8 cellular contexts compared by ENCODE assay signal in genomic region chr3:149579838-149580542, GRCh38.
DNase-seq lines count a peak whose midpoint lies in the region; ATAC-seq and TF ChIP-seq lines count a peak whose summit lies in the region.

No MANE protein-coding gene starts in this region.

- H3K36me3 Mint-ChIP-seq in T-helper 17 cell (ENCODE audit: low read depth) = peaks cover 2% of the 10 kb centered on the region

- CTCF ChIA-PET in PC-9 (lab: Charles Lee) = no interaction called here

- H3F3A ChIP-seq in PC-9 (ENCODE audit: insufficient read depth, low read depth) = peaks cover 85% of the 10 kb centered on the region

- peaks cover 69% of the 10 kb centered on the region for H3K79me2 ChIP-seq in PC-9 (ENCODE audit: low read depth)

- peaks cover 23% of the 10 kb centered on the region for H3K27me3 Mint-ChIP-seq in T-helper 17 cell

- no peaks in the 10 kb centered on the region for H3K9me2 ChIP-seq in PC-9 (ENCODE audit: insufficient read depth)

- peaks cover 9% of the 10 kb centered on the region for H3K4me1 Mint-ChIP-seq in T-helper 17 cell

- H3K27ac ChIP-seq in PC-9 = peak overlapping the region; percentile 98

- no peak overlapping the region for H3K27ac Mint-ChIP-seq in T-helper 17 cell

- H3K4me3 ChIP-seq in AG10803 (ENCODE audit: low read length) (no peak overlapping the region), PC-9 (peak overlapping the region; percentile 37; the same call in 1 of the 2 replicates), fibroblast of the aortic adventitia (ENCODE audit: low read depth, low read length) (no peak overlapping the region)

- no peaks in the 10 kb centered on the region for H4K20me1 ChIP-seq in PC-9 (ENCODE audit: insufficient read depth)

- BruUV-seq in PC-9 (replicated peaks; lab: Mats Ljungman, UMichigan) = no TSS peak

- H3K4me2 ChIP-seq in PC-9 = peak overlapping the region; percentile 75

- H2AFZ ChIP-seq in PC-9 = no peak overlapping the region

- H3K36me3 ChIP-seq in PC-9 (ENCODE audit: low read depth) = no peaks in the 10 kb centered on the region

- POLR2A ChIA-PET in PC-9 (lab: Charles Lee; ENCODE audit: unreplicated experiment) = interaction anchor here (0.6 to 1.1 kb wide), 4 partner anchors 39 to 939 kb away, joined by 4 to 8 read pairs (median 4); partner anchors contain the start of gene WWTR1

- H3K4me1 ChIP-seq in PC-9 (replicated peaks; ENCODE audit: insufficient read depth) = peaks cover 95% of the 10 kb centered on the region

- intact Hi-C loops in PC-9 (cut with micrococcal nuclease; ENCODE audit: unreplicated experiment) = loop anchor here (5.0 kb wide), 1 partner anchor 193 kb away; no protein-coding TSS in a partner anchor

- DNase-seq in AG10803 (ENCODE audit: low read depth) (peak; percentile 59), PC-9 (peak; percentile 37 to 86), fibroblast of the aortic adventitia (ENCODE audit: low read depth) (peak; percentile 76), T-helper 17 cell (no peak), SKM-1 (lab: John Stamatoyannopoulos, UW; ENCODE audit: unreplicated experiment) (no peak), HUDEP-2 (lab: John Stamatoyannopoulos, UW; ENCODE audit: unreplicated experiment in 76 of 76) (no peak)
- no peak for DNase-seq in effector CD8-positive, alpha-beta T cell (lab: John Stamatoyannopoulos, UW)

- no peak for TF ChIP-seq CTCF in AG10803 (conservative IDR thresholded peaks at IDR 0.05; ENCODE audit: low read length)
- no peak for TF ChIP-seq CTCF in PC-9 (conservative IDR thresholded peaks at IDR 0.05)
- peak; percentile 18 for TF ChIP-seq CTCF in fibroblast of the aortic adventitia (IDR thresholded peaks at IDR 0.05; ENCODE audit: insufficient read depth, low read length)

- H3K9me3 ChIP-seq in PC-9 (ENCODE audit: insufficient read depth, low read depth) = no peaks in the 10 kb centered on the region
- no peaks in the 10 kb centered on the region for H3K9me3 ChIP-seq in T-helper 17 cell (ENCODE audit: control insufficient read depth, low read length, poor library complexity, severe bottlenecking)

- ATAC-seq in GM19023 (IDR thresholded peaks at IDR 0.05; ENCODE audit: unreplicated experiment) = peak; percentile 49
- no peak for ATAC-seq in T-helper 17 cell

- no peaks in the 10 kb centered on the region for H3K27me3 ChIP-seq in PC-9 (ENCODE audit: insufficient read depth, low read depth)

- H3K4me3 Mint-ChIP-seq in T-helper 17 cell = no peak overlapping the region

Comparison
In these comparisons a context has a peak if more than half of its experiments do, and no peak if none do; other contexts are left out.
1. DNase-seq: peak in AG10803 (single experiment), PC-9 (2 of 2) and fibroblast of the aortic adventitia (single experiment); none in T-helper 17 cell (0 of 3), effector CD8-positive, alpha-beta T cell (single experiment), SKM-1 (single experiment) and HUDEP-2 (0 of 76).